ENCODE assay signal across 11 cellular contexts in genomic region chr15:65082303-65082958, GRCh38. TPM values are rescaled to one million over a fixed set of nuclear protein-coding genes. Genes with fewer than 3 reads are reported as not detected.
DNase-seq lines count a peak whose midpoint lies in the region; ATAC-seq and TF ChIP-seq lines count a peak whose summit lies in the region.
"Had no signal": no experiment of that assay in that cellular context is flagged by ENCODE, and none has a peak within 500 bp of the region (broad histone marks: within the 10 kb centered on the region; RNA-seq: fewer than 3 reads in every experiment).

No MANE protein-coding gene starts in this region.

- H3K9me3 Mint-ChIP-seq in CD4-positive, CD25-positive, alpha-beta regulatory T cell = peaks cover 0 to 3% (median 0%) of the 10 kb centered on the region in 7 donors
- no peaks in the 10 kb centered on the region for H3K9me3 Mint-ChIP-seq in activated naive CD8-positive, alpha-beta T cell treated with anti-CD3 and anti-CD28 coated beads, Interleukin-2, amount 10 ng/mL, durations not matched to agents 7 days and 5 days

- peak overlapping the region in 2 of 4 donors; percentile 55 to 79 for H3K4me3 Mint-ChIP-seq in CD4-positive, CD25-positive, alpha-beta regulatory T cell
- H3K4me3 Mint-ChIP-seq in activated naive CD8-positive, alpha-beta T cell treated with anti-CD3 and anti-CD28 coated beads, Interleukin-2, amount 10 ng/mL, durations not matched to agents 7 days and 5 days = peak overlapping the region; percentile 23

- DNase-seq in CD4-positive, CD25-positive, alpha-beta regulatory T cell = peak in 1 of 3 donors; percentile 28
- DNase-seq in KBM-7 (peak; percentile 79), RWPE1 (ENCODE audit: low spot score) (no peak), HCEC 1CT (no peak), occipital lobe (lab: John Stamatoyannopoulos, UW) (no peak)
- peak; percentile 52 for DNase-seq in activated naive CD8-positive, alpha-beta T cell treated with anti-CD3 and anti-CD28 coated beads, Interleukin-2, amount 10 ng/mL, durations not matched to agents 7 days and 5 days

- H3K36me3 Mint-ChIP-seq in CD4-positive, CD25-positive, alpha-beta regulatory T cell = no peaks in the 10 kb centered on the region
- no peaks in the 10 kb centered on the region for H3K36me3 Mint-ChIP-seq in activated naive CD8-positive, alpha-beta T cell treated with anti-CD3 and anti-CD28 coated beads, Interleukin-2, amount 10 ng/mL, durations not matched to agents 7 days and 5 days

- H3K9ac ChIP-seq in mucosa of rectum (ENCODE audit: low read depth in 1 of 2, low read length in 2 of 2) = peak overlapping the region in 1 of 2 donors; percentile 33

- H3K4me1 ChIP-seq in CD4-positive, CD25-positive, alpha-beta regulatory T cell (ENCODE audit: control insufficient read depth, insufficient read depth, low read length, poor library complexity, severe bottlenecking) = peaks cover 9% of the 10 kb centered on the region
- H3K4me1 ChIP-seq in mucosa of rectum (ENCODE audit: control insufficient read depth in 2 of 2, insufficient read depth in 2 of 2, low read length in 2 of 2) = peaks cover 15 to 30% of the 10 kb centered on the region in 2 donors

- CTCF ChIA-PET in RWPE1 (lab: Yijun Ruan, JAX) = no interaction called here

- peak overlapping the region; percentile 29 to 83 (median 33) for H3K27ac Mint-ChIP-seq in CD4-positive, CD25-positive, alpha-beta regulatory T cell
- H3K27ac Mint-ChIP-seq in activated naive CD8-positive, alpha-beta T cell treated with anti-CD3 and anti-CD28 coated beads, Interleukin-2, amount 10 ng/mL, durations not matched to agents 7 days and 5 days = no peak overlapping the region

- no peak for TF ChIP-seq CTCF in RWPE1 (conservative IDR thresholded peaks at IDR 0.05; ENCODE audit: low read depth)

- H3K27me3 ChIP-seq in CD4-positive, CD25-positive, alpha-beta regulatory T cell (ENCODE audit: control insufficient read depth, insufficient read depth, low read length) = peaks cover 8% of the 10 kb centered on the region
- no peaks in the 10 kb centered on the region for H3K27me3 ChIP-seq in mucosa of rectum (ENCODE audit: control insufficient read depth in 2 of 2, insufficient read depth in 2 of 2, low read length in 2 of 2)

- no peak overlapping the region for H3K4me3 ChIP-seq in CD4-positive, CD25-positive, alpha-beta regulatory T cell (ENCODE audit: low read depth, low read length)
- peak overlapping the region in 1 of 2 donors; percentile 14 for H3K4me3 ChIP-seq in mucosa of rectum (ENCODE audit: low read length in 2 of 2)
- H3K4me3 ChIP-seq: suprapubic skin had no signal

- POLR2A ChIA-PET in activated naive CD8-positive, alpha-beta T cell treated with anti-CD3 and anti-CD28 coated beads, Interleukin-2, amount 10 ng/mL, durations not matched to agents 7 days and 5 days (lab: Charles Lee) = interaction anchor here (0.5 kb wide), 1 partner anchor 77 kb away, joined by 4 read pairs; no protein-coding TSS in a partner anchor
- POLR2A ChIA-PET in RWPE1 (lab: Yijun Ruan, JAX; ENCODE audit: low non-redundant PET) = no interaction called here

- H3K36me3 ChIP-seq in CD4-positive, CD25-positive, alpha-beta regulatory T cell (ENCODE audit: control insufficient read depth, insufficient read depth, low read length) = no peaks in the 10 kb centered on the region
- no peaks in the 10 kb centered on the region for H3K36me3 ChIP-seq in mucosa of rectum (ENCODE audit: control insufficient read depth in 2 of 2, insufficient read depth in 2 of 2, low read length in 2 of 2)
- H3K36me3 ChIP-seq: suprapubic skin had no signal

- peaks cover 0 to 17% (median 5%) of the 10 kb centered on the region in 4 donors for H3K4me1 Mint-ChIP-seq in CD4-positive, CD25-positive, alpha-beta regulatory T cell
- peaks cover 32% of the 10 kb centered on the region for H3K4me1 Mint-ChIP-seq in activated naive CD8-positive, alpha-beta T cell treated with anti-CD3 and anti-CD28 coated beads, Interleukin-2, amount 10 ng/mL, durations not matched to agents 7 days and 5 days

- H3K27me3 Mint-ChIP-seq in CD4-positive, CD25-positive, alpha-beta regulatory T cell = peaks cover 37% of the 10 kb centered on the region
- peaks cover 50% of the 10 kb centered on the region for H3K27me3 Mint-ChIP-seq in activated naive CD8-positive, alpha-beta T cell treated with anti-CD3 and anti-CD28 coated beads, Interleukin-2, amount 10 ng/mL, durations not matched to agents 7 days and 5 days

- H3K9me3 ChIP-seq in CD4-positive, CD25-positive, alpha-beta regulatory T cell (ENCODE audit: control insufficient read depth in 2 of 2, low read length in 2 of 2) = no peaks in the 10 kb centered on the region
- no peaks in the 10 kb centered on the region for H3K9me3 ChIP-seq in mucosa of rectum (ENCODE audit: control insufficient read depth in 2 of 2, low read length in 2 of 2)
- H3K9me3 ChIP-seq: suprapubic skin had no signal

- ATAC-seq in CD4-positive, CD25-positive, alpha-beta regulatory T cell (ENCODE audit: low read depth in 2 of 2) = peak; percentile 53 to 73
- peak; percentile 90 for ATAC-seq in activated naive CD8-positive, alpha-beta T cell treated with anti-CD3 and anti-CD28 coated beads, Interleukin-2, amount 10 ng/mL, durations not matched to agents 7 days and 5 days (ENCODE audit: low read depth)
- no peak for ATAC-seq in GM19455 (IDR thresholded peaks at IDR 0.05; ENCODE audit: unreplicated experiment)

- in situ Hi-C loops in KBM-7 (cut with MboI; ENCODE audit: low pct_unique_long_range_greater_than_20kb, low sequenced_read_pairs) = no loop called here

- no peak overlapping the region for H3K27ac ChIP-seq in CD4-positive, CD25-positive, alpha-beta regulatory T cell (ENCODE audit: insufficient read depth, low read length, poor library complexity, severe bottlenecking)
- H3K27ac ChIP-seq in mucosa of rectum (ENCODE audit: low read depth in 2 of 2, low read length in 2 of 2) = peak overlapping the region; percentile 30 to 49
- H3K27ac ChIP-seq in RWPE1 = no peak overlapping the region
- H3K27ac ChIP-seq: suprapubic skin had no signal

RNA-seq across cellular contexts. Expression of gene KBTBD13, which starts 5.9 kb away (rescaled TPM):
- total RNA-seq in CD4-positive, CD25-positive, alpha-beta regulatory T cell = not detected
- polyA plus RNA-seq in CD4-positive, CD25-positive, alpha-beta regulatory T cell = not detected
- total RNA-seq in activated naive CD8-positive, alpha-beta T cell treated with anti-CD3 and anti-CD28 coated beads, Interleukin-2, amount 10 ng/mL, durations not matched to agents 7 days and 5 days = not detected
- not detected for total RNA-seq in occipital lobe
- total RNA-seq: renal cortical epithelial cell, RPMI7951, suprapubic skin had no signal

RNA-seq across cellular contexts. Expression of gene RASL12, which starts 14.6 kb away (rescaled TPM):
- total RNA-seq in CD4-positive, CD25-positive, alpha-beta regulatory T cell = not detected
- polyA plus RNA-seq in CD4-positive, CD25-positive, alpha-beta regulatory T cell = not detected
- total RNA-seq in activated naive CD8-positive, alpha-beta T cell treated with anti-CD3 and anti-CD28 coated beads, Interleukin-2, amount 10 ng/mL, durations not matched to agents 7 days and 5 days = not detected
- total RNA-seq in occipital lobe = 1.4 TPM
- total RNA-seq: renal cortical epithelial cell had no signal

RNA-seq across cellular contexts. Expression of gene UBAP1L, which starts 32.6 kb away (rescaled TPM):
- total RNA-seq in CD4-positive, CD25-positive, alpha-beta regulatory T cell = 10.1 TPM
- polyA plus RNA-seq in CD4-positive, CD25-positive, alpha-beta regulatory T cell = under 1 TPM in 3 of 4 donors, not detected in 1; 0.08 to 0.42 (median 0.21) TPM
- 1 to 10 TPM; 6.1 to 7.2 TPM for total RNA-seq in activated naive CD8-positive, alpha-beta T cell treated with anti-CD3 and anti-CD28 coated beads, Interleukin-2, amount 10 ng/mL, durations not matched to agents 7 days and 5 days
- total RNA-seq in occipital lobe = 2.7 TPM

RNA-seq across cellular contexts. Expression of gene SLC51B, which starts 37.2 kb away (rescaled TPM):
- total RNA-seq in CD4-positive, CD25-positive, alpha-beta regulatory T cell = not detected
- polyA plus RNA-seq in CD4-positive, CD25-positive, alpha-beta regulatory T cell = not detected
- total RNA-seq in activated naive CD8-positive, alpha-beta T cell treated with anti-CD3 and anti-CD28 coated beads, Interleukin-2, amount 10 ng/mL, durations not matched to agents 7 days and 5 days = not detected
- total RNA-seq in occipital lobe = not detected
- total RNA-seq: RPMI7951 had no signal

RNA-seq across cellular contexts. Expression of gene PDCD7, which starts 51.2 kb away (rescaled TPM):
- total RNA-seq in CD4-positive, CD25-positive, alpha-beta regulatory T cell = 37.6 TPM
- polyA plus RNA-seq in CD4-positive, CD25-positive, alpha-beta regulatory T cell = 10 to 100 TPM; 12.3 to 19.0 (median 13.5) TPM
- 10 to 100 TPM; 39.4 to 42.2 TPM for total RNA-seq in activated naive CD8-positive, alpha-beta T cell treated with anti-CD3 and anti-CD28 coated beads, Interleukin-2, amount 10 ng/mL, durations not matched to agents 7 days and 5 days
- total RNA-seq in occipital lobe = 19.7 TPM

Comparison
In these comparisons a context has a peak if more than half of its experiments do, and no peak if none do; other contexts are left out.
1. DNase-seq: peak in KBM-7 (single experiment) and activated naive CD8-positive, alpha-beta T cell treated with anti-CD3 and anti-CD28 coated beads, Interleukin-2, amount 10 ng/mL, durations not matched to agents 7 days and 5 days (single experiment); none in RWPE1 (single experiment), HCEC 1CT (single experiment) and occipital lobe (single experiment).
2. H3K27ac ChIP-seq: peak in mucosa of rectum (2 of 2); none in CD4-positive, CD25-positive, alpha-beta regulatory T cell (single experiment) and RWPE1 (single experiment).